9 cellular contexts compared by ENCODE assay signal in genomic region chr5:80216753-80217596, GRCh38. TPM values are rescaled to one million over a fixed set of nuclear protein-coding genes. Genes with fewer than 3 reads are reported as not detected.
DNase-seq lines count a peak whose midpoint lies in the region; ATAC-seq and TF ChIP-seq lines count a peak whose summit lies in the region.
"Had no signal": no experiment of that assay in that cellular context is flagged by ENCODE, and none has a peak within 500 bp of the region (broad histone marks: within the 10 kb centered on the region; RNA-seq: fewer than 3 reads in every experiment).

No MANE protein-coding gene starts in this region.

- CTCF ChIA-PET in CD4-positive, alpha-beta memory T cell (lab: Charles Lee; ENCODE audit: partially characterized antibody): interaction anchor here (1.2 to 2.0 kb wide), 6 partner anchors 12 to 125 kb away, joined by 3 to 12 read pairs (median 4); partner anchors contain the start of gene SERINC5

- peak overlapping the region in 1 of 2 donors; percentile 25 for H3K4me3 ChIP-seq in CD4-positive, alpha-beta memory T cell (ENCODE audit: low read length in 2 of 2)
- no peak overlapping the region for H3K4me3 ChIP-seq in osteoblast (ENCODE audit: insufficient read depth, low read length)

- intact Hi-C loops in CD4-positive, alpha-beta memory T cell (cut with micrococcal nuclease): loop anchor here (1.0 to 5.0 kb wide), 2 partner anchors 9 to 35 kb away; no protein-coding TSS in a partner anchor

- ATAC-seq in HG02610 (IDR thresholded peaks at IDR 0.05; ENCODE audit: unreplicated experiment) (no peak), HG03571 (IDR thresholded peaks at IDR 0.05; ENCODE audit: unreplicated experiment) (no peak)

- H3K27ac Mint-ChIP-seq in CD4-positive, alpha-beta memory T cell: peak overlapping the region; percentile 31 to 99 (median 93)
- H3K27ac Mint-ChIP-seq in nephron progenitor cell: no peak overlapping the region

- peak in 1 of 5 donors; percentile 55 for DNase-seq in CD4-positive, alpha-beta memory T cell
- DNase-seq in NCI-H510A (lab: John Stamatoyannopoulos, UW): peak; percentile 18
- DNase-seq in osteoblast (ENCODE audit: insufficient read length, low spot score, missing footprints): peak; percentile 80
- DNase-seq in nephron progenitor cell: no peak
- DNase-seq in HPDE6-E6E7 (ENCODE audit: extremely low spot score): no peak

- H3K4me2 ChIP-seq in osteoblast (ENCODE audit: insufficient read depth, low read length): peak overlapping the region; percentile 74

- H3K9me3 ChIP-seq in CD4-positive, alpha-beta memory T cell (ENCODE audit: control insufficient read depth in 1 of 2, low read length in 2 of 2): no peaks in the 10 kb centered on the region
- H3K9me3 ChIP-seq in osteoblast (ENCODE audit: low read depth, low read length): no peaks in the 10 kb centered on the region

- peaks cover 98% of the 10 kb centered on the region for H3K4me1 ChIP-seq in CD4-positive, alpha-beta memory T cell (ENCODE audit: insufficient read depth, low read length)
- H3K4me1 ChIP-seq in osteoblast (ENCODE audit: insufficient read depth, low read length): peaks cover 4% of the 10 kb centered on the region

- peak overlapping the region; percentile 31 for H2AFZ ChIP-seq in osteoblast (ENCODE audit: low read length)

- peaks cover 80% of the 10 kb centered on the region for H3K79me2 ChIP-seq in osteoblast (ENCODE audit: insufficient read depth, low read length)

- H3K9me3 Mint-ChIP-seq in CD4-positive, alpha-beta memory T cell: peaks cover 0 to 2% (median 0%) of the 10 kb centered on the region in 8 donors
- no peaks in the 10 kb centered on the region for H3K9me3 Mint-ChIP-seq in nephron progenitor cell

- peak overlapping the region; percentile 37 for H3K27ac ChIP-seq in CD4-positive, alpha-beta memory T cell (ENCODE audit: low read depth, low read length)
- H3K27ac ChIP-seq in cingulate gyrus (ENCODE audit: low read depth, low read length) (peak overlapping the region; percentile 22), osteoblast (ENCODE audit: low read depth, low read length) (no peak overlapping the region)
- H3K27ac ChIP-seq: epithelial cell of prostate had no signal

- no peaks in the 10 kb centered on the region for H3K27me3 Mint-ChIP-seq in CD4-positive, alpha-beta memory T cell
- no peaks in the 10 kb centered on the region for H3K27me3 Mint-ChIP-seq in nephron progenitor cell (ENCODE audit: low read depth, poor library complexity)

- peak overlapping the region in 7 of 8 donors; percentile 46 to 96 (median 81) for H3K4me3 Mint-ChIP-seq in CD4-positive, alpha-beta memory T cell
- no peak overlapping the region for H3K4me3 Mint-ChIP-seq in nephron progenitor cell

- TF ChIP-seq CTCF in osteoblast (IDR thresholded peaks at IDR 0.05; ENCODE audit: extremely low read depth, low read depth, low read length) (no peak), nephron progenitor cell (IDR thresholded peaks at IDR 0.05) (no peak)

- peaks cover 38 to 62% of the 10 kb centered on the region in 2 donors for H3K36me3 Mint-ChIP-seq in CD4-positive, alpha-beta memory T cell
- peaks cover 26% of the 10 kb centered on the region for H3K36me3 Mint-ChIP-seq in nephron progenitor cell (ENCODE audit: low read depth)

- H3K36me3 ChIP-seq in CD4-positive, alpha-beta memory T cell (ENCODE audit: insufficient read depth, low read length): peaks cover 6% of the 10 kb centered on the region
- H3K36me3 ChIP-seq in osteoblast (ENCODE audit: insufficient read depth, low read length): no peaks in the 10 kb centered on the region

- peaks cover 75 to 97% (median 86%) of the 10 kb centered on the region in 4 donors for H3K4me1 Mint-ChIP-seq in CD4-positive, alpha-beta memory T cell
- peaks cover 66% of the 10 kb centered on the region for H3K4me1 Mint-ChIP-seq in nephron progenitor cell

- peaks cover 12% of the 10 kb centered on the region for H4K20me1 ChIP-seq in osteoblast (ENCODE audit: insufficient read depth, low read length)

- H3K27me3 ChIP-seq in CD4-positive, alpha-beta memory T cell (ENCODE audit: insufficient read depth, low read length): no peaks in the 10 kb centered on the region
- H3K27me3 ChIP-seq in osteoblast (ENCODE audit: insufficient read depth, low read length): no peaks in the 10 kb centered on the region

- POLR2A ChIA-PET in CD4-positive, alpha-beta memory T cell (lab: Charles Lee; ENCODE audit: partially characterized antibody): interaction anchor here (0.9 to 5.3 kb wide), 15 partner anchors 10 to 111 kb away, joined by 3 to 45 read pairs (median 4); partner anchors contain the start of gene SERINC5

RNA-seq across cellular contexts. Expression of gene SERINC5, which starts 38.9 kb away (rescaled TPM):
- total RNA-seq in CD4-positive, alpha-beta memory T cell: 100 to 1,000 TPM; 153 to 165 TPM
- 10 to 100 TPM; 20.7 to 35.2 TPM for polyA plus RNA-seq in CD4-positive, alpha-beta memory T cell
- total RNA-seq in osteoblast: 94.3 and 96.3 TPM in 2 replicates

Comparison
In these comparisons a context has a peak if more than half of its experiments do, and no peak if none do; other contexts are left out.
1. DNase-seq: peak in NCI-H510A (single experiment) and osteoblast (single experiment); none in nephron progenitor cell (single experiment) and HPDE6-E6E7 (single experiment).